ENCODE assay signal across 8 cellular contexts in genomic region chr14:31229638-31230229, GRCh38. TPM values are rescaled to one million over a fixed set of nuclear protein-coding genes. Genes with fewer than 3 reads are reported as not detected.
DNase-seq lines count a peak whose midpoint lies in the region; ATAC-seq and TF ChIP-seq lines count a peak whose summit lies in the region.

No MANE protein-coding gene starts in this region.

- peaks cover 15% of the 10 kb centered on the region for H3K4me1 ChIP-seq in lower lobe of right lung

- peak overlapping the region; percentile 63 for H3K27ac ChIP-seq in lower lobe of right lung

- H3K9me3 ChIP-seq in lower lobe of right lung, result no peaks in the 10 kb centered on the region

- no peaks in the 10 kb centered on the region for H3K9me3 Mint-ChIP-seq in effector memory CD8-positive, alpha-beta T cell

- H3K27ac Mint-ChIP-seq in effector memory CD8-positive, alpha-beta T cell, result no peak overlapping the region

- TF ChIP-seq CTCF in lower lobe of right lung (IDR thresholded peaks at IDR 0.05), result no peak

- no peaks in the 10 kb centered on the region for H3K36me3 ChIP-seq in lower lobe of right lung

- H3K27me3 Mint-ChIP-seq in effector memory CD8-positive, alpha-beta T cell, result peaks cover 0 to 6% of the 10 kb centered on the region in 2 donors

- H3K27me3 ChIP-seq in lower lobe of right lung (ENCODE audit: low read depth), result no peaks in the 10 kb centered on the region

- ATAC-seq in lower lobe of right lung (peak; percentile 98), GM19452 (IDR thresholded peaks at IDR 0.05; ENCODE audit: unreplicated experiment) (no peak)
- ATAC-seq in effector memory CD8-positive, alpha-beta T cell (replicated peaks), result no peak

- H3K4me1 Mint-ChIP-seq in effector memory CD8-positive, alpha-beta T cell (ENCODE audit: low read depth in 2 of 2), result no peaks in the 10 kb centered on the region

- intact Hi-C loops in lower lobe of right lung (cut with DNase I), result no loop called here

- peak overlapping the region; percentile 6 for H3K4me3 ChIP-seq in lower lobe of right lung

- H3K36me3 Mint-ChIP-seq in effector memory CD8-positive, alpha-beta T cell (ENCODE audit: insufficient read depth), result peaks cover 4% of the 10 kb centered on the region

- H3K4me3 Mint-ChIP-seq in effector memory CD8-positive, alpha-beta T cell, result no peak overlapping the region

- DNase-seq in GOT3 (lab: John Stamatoyannopoulos, UW), result peak; percentile 1
- peak; percentile 80 for DNase-seq in NCI-H774 (lab: John Stamatoyannopoulos, UW)
- DNase-seq in dedifferentiated amniotic fluid mesenchymal stem cell (ENCODE audit: extremely low spot score), result peak; percentile 95
- peak; percentile 69 for DNase-seq in lower lobe of right lung
- no peak for DNase-seq in foreskin melanocyte
- DNase-seq in SK-N-DZ (ENCODE audit: low spot score), result no peak
- DNase-seq in effector memory CD8-positive, alpha-beta T cell, result no peak

RNA-seq across cellular contexts. Expression of gene HECTD1, which starts 22.1 kb away (rescaled TPM):
- 166 TPM for total RNA-seq in lower lobe of right lung
- 67.5 and 68.8 TPM in 2 replicates for polyA plus RNA-seq in SK-N-DZ (2014; cell fraction: cytosol; rRNA removed)
- polyA plus RNA-seq in SK-N-DZ (2014; cell fraction: nucleus; rRNA removed), result 99.1 and 143 TPM in 2 replicates

Comparison
In these comparisons a context has a peak if more than half of its experiments do, and no peak if none do; other contexts are left out.
1. DNase-seq: peak in GOT3 (single experiment), NCI-H774 (single experiment), dedifferentiated amniotic fluid mesenchymal stem cell (single experiment) and lower lobe of right lung (single experiment); none in foreskin melanocyte (single experiment), SK-N-DZ (single experiment) and effector memory CD8-positive, alpha-beta T cell (0 of 3).
2. ATAC-seq: peak in lower lobe of right lung (2 of 2); none in GM19452 (single experiment) and effector memory CD8-positive, alpha-beta T cell (single experiment).